Comparison of ENCODE assay signal across 1 cellular context in genomic region chr2:61356261-61356957, GRCh38.
TF ChIP-seq lines count a peak whose summit lies in the region.

No MANE protein-coding gene starts in this region.

TF ChIP-seq in HepG2, 621 proteins besides CTCF, POLR2A, EP300 and RAD21 (continued from another document and continues in another):
- TF ChIP-seq FOXA1 (IDR thresholded peaks at IDR 0.05) (no peak; the same call in 1 of the 2 replicates), FOXA1 (CRISPR knock-in tag; IDR thresholded peaks at IDR 0.05) (peak; percentile 48; the same call in 1 of the 2 replicates), HNRNPK (IDR thresholded peaks at IDR 0.05; ENCODE audit: low read depth, low read length, poor library complexity, severe bottlenecking) (no peak), ZNF383 (CRISPR knock-in tag; IDR thresholded peaks at IDR 0.05; ENCODE audit: borderline replicate concordance) (no peak), ZNF879 (CRISPR knock-in tag; IDR thresholded peaks at IDR 0.05) (no peak), ZNF274 (CRISPR knock-in tag; IDR thresholded peaks at IDR 0.05) (no peak), GATA4 (IDR thresholded peaks at IDR 0.05; ENCODE audit: borderline replicate concordance, low read depth) (no peak), THAP9 (CRISPR knock-in tag; IDR thresholded peaks at IDR 0.05; ENCODE audit: borderline replicate concordance) (no peak), ZFP41 (CRISPR knock-in tag; IDR thresholded peaks at IDR 0.05; ENCODE audit: borderline replicate concordance) (no peak), ESRRA (CRISPR knock-in tag; IDR thresholded peaks at IDR 0.05; ENCODE audit: low read depth) (no peak), AHDC1 (CRISPR knock-in tag; IDR thresholded peaks at IDR 0.05; ENCODE audit: borderline replicate concordance) (no peak), HMG20B (CRISPR knock-in tag; conservative IDR thresholded peaks at IDR 0.05) (no peak), ZNF75D (CRISPR knock-in tag; IDR thresholded peaks at IDR 0.05; ENCODE audit: borderline replicate concordance) (no peak), RFXAP (CRISPR knock-in tag; IDR thresholded peaks at IDR 0.05; ENCODE audit: borderline replicate concordance) (no peak), ZEB1 (IDR thresholded peaks at IDR 0.05; ENCODE audit: insufficient replicate concordance, low read depth) (no peak), ZNF547 (CRISPR knock-in tag; IDR thresholded peaks at IDR 0.05) (no peak), ATF1 (CRISPR knock-in tag; IDR thresholded peaks at IDR 0.05) (no peak), ZIK1 (CRISPR knock-in tag; IDR thresholded peaks at IDR 0.05; ENCODE audit: borderline replicate concordance, low read depth) (no peak), ZNF562 (CRISPR knock-in tag; IDR thresholded peaks at IDR 0.05; ENCODE audit: borderline replicate concordance) (no peak), ZNF883 (CRISPR knock-in tag; IDR thresholded peaks at IDR 0.05; ENCODE audit: not compliant biosample characterization) (no peak), KMT2B (CRISPR knock-in tag; IDR thresholded peaks at IDR 0.05) (no peak), TCF7L2 (IDR thresholded peaks at IDR 0.05; ENCODE audit: low read depth, low read length) (no peak), ZNF431 (CRISPR knock-in tag; IDR thresholded peaks at IDR 0.05; ENCODE audit: borderline replicate concordance, low read depth) (no peak), MXD4 (CRISPR knock-in tag; IDR thresholded peaks at IDR 0.05) (no peak), ZNF12 (CRISPR knock-in tag; IDR thresholded peaks at IDR 0.05) (no peak), SAFB2 (CRISPR knock-in tag; IDR thresholded peaks at IDR 0.05; ENCODE audit: borderline replicate concordance, low read depth) (no peak), ZHX2 (IDR thresholded peaks at IDR 0.05; ENCODE audit: low read depth) (no peak), ZHX2 (CRISPR knock-in tag; IDR thresholded peaks at IDR 0.05; ENCODE audit: borderline replicate concordance) (no peak), MIER2 (CRISPR knock-in tag; IDR thresholded peaks at IDR 0.05) (no peak), ZBTB7B (CRISPR knock-in tag; IDR thresholded peaks at IDR 0.05) (no peak), EHMT2 (IDR thresholded peaks at IDR 0.05; ENCODE audit: borderline replicate concordance, low read depth, low read length) (no peak), ATF7-NPFF (CRISPR knock-in tag; IDR thresholded peaks at IDR 0.05; ENCODE audit: low read depth) (no peak), ISL2 (CRISPR knock-in tag; IDR thresholded peaks at IDR 0.05) (no peak), KDM4B (CRISPR knock-in tag; IDR thresholded peaks at IDR 0.05) (no peak), ZNF790 (CRISPR knock-in tag; IDR thresholded peaks at IDR 0.05; ENCODE audit: borderline replicate concordance) (no peak), ZNF550 (CRISPR knock-in tag; IDR thresholded peaks at IDR 0.05; ENCODE audit: borderline replicate concordance) (no peak), ZNF510 (CRISPR knock-in tag; IDR thresholded peaks at IDR 0.05; ENCODE audit: low read depth) (no peak), IRX3 (CRISPR knock-in tag; IDR thresholded peaks at IDR 0.05; ENCODE audit: borderline replicate concordance, low read depth) (no peak), MNT (IDR thresholded peaks at IDR 0.05) (no peak), STAT5B (CRISPR knock-in tag; IDR thresholded peaks at IDR 0.05) (no peak), CC2D1A (CRISPR knock-in tag; IDR thresholded peaks at IDR 0.05) (no peak), ZNF296 (CRISPR knock-in tag; conservative IDR thresholded peaks at IDR 0.05) (no peak), JARID2 (CRISPR knock-in tag; IDR thresholded peaks at IDR 0.05; ENCODE audit: insufficient replicate concordance) (no peak), CENPX (CRISPR knock-in tag; IDR thresholded peaks at IDR 0.05) (no peak), SUZ12 (IDR thresholded peaks at IDR 0.05; ENCODE audit: low read depth, low read length) (no peak), SSRP1 (CRISPR knock-in tag; IDR thresholded peaks at IDR 0.05) (no peak), ZNF570 (CRISPR knock-in tag; IDR thresholded peaks at IDR 0.05; ENCODE audit: borderline replicate concordance) (no peak), ZMAT3 (CRISPR knock-in tag; conservative IDR thresholded peaks at IDR 0.05) (no peak), KDM1A (CRISPR knock-in tag; IDR thresholded peaks at IDR 0.05) (no peak), MED8 (CRISPR knock-in tag; IDR thresholded peaks at IDR 0.05; ENCODE audit: insufficient replicate concordance) (no peak), ZNF609 (CRISPR knock-in tag; IDR thresholded peaks at IDR 0.05; ENCODE audit: borderline replicate concordance) (0 out of 2 replicates have a peak, but pooled peaks have one; percentile 49)
